Comparison of ENCODE assay signal across 8 cellular contexts in the genomic region with DNA sequence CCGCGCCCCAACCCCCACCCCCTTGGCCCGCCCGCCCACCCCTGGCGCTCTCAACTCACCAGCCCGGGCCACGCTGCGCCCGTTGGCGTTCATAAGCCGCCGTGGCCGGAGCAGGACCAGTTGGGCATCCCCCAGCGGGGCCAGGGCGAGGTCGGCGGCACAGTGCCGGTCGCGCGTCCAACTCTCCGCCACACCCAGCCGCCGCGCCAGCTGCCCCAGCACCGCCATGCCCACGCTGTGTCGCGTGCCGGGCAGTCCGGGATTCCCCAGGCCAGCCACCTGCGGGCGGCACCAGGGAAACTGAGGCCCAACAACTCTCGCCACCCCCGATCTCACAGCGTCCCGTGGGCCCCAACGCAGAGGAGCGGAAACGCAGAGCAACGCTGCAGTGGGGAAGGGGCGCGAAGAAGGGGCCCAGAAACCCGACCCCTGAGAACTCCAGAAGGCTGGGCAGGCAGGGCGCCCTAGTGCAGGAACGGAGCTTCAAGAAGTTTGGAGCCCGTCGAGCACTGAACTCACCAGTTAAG. TPM values are rescaled to one million over a fixed set of nuclear protein-coding genes. Genes with fewer than 3 reads are reported as not detected.
A peak's percentile ranks its signal among the peaks of the same experiment; 100 is the strongest.
DNase-seq lines count a peak whose midpoint lies in the region; ATAC-seq, FAIRE-seq and TF ChIP-seq lines count a peak whose summit lies in the region.

No MANE protein-coding gene starts in this region.

- DNase-seq in H54 (ENCODE audit: insufficient read length, low spot score) (peak; percentile 56), activated B cell treated with CpG ODN at 0.5 μM for 24 hours (peak; percentile 29), Right ventricle myocardium superior (peak; percentile 56), retinal pigment epithelial cell (ENCODE audit: low read depth) (no peak), NAMALWA (ENCODE audit: low spot score) (no peak), NCI-H82 treated with DMSO at 0.1 percent for 48 hours (lab: John Stamatoyannopoulos, UW; ENCODE audit: unreplicated experiment) (no peak), NCI-H2171 (lab: John Stamatoyannopoulos, UW) (no peak)

- H3K4me3 Mint-ChIP-seq in activated B cell treated with CpG ODN at 0.5 μM for 24 hours = peak overlapping the region; percentile 100

- peak overlapping the region; percentile 68 for H3K27ac ChIP-seq in C4-2B

- H3K4me1 Mint-ChIP-seq in activated B cell treated with CpG ODN at 0.5 μM for 24 hours = peaks cover 19% of the 10 kb centered on the region

- CTCF ChIA-PET in activated B cell treated with CpG ODN at 0.5 μM for 24 hours (lab: Charles Lee) = interaction anchor here (1.1 to 2.0 kb wide), 3 partner anchors 20 to 155 kb away, joined by 3 to 9 read pairs (median 5); a partner anchor contains a TSS

- peaks cover 3% of the 10 kb centered on the region for H3K36me3 Mint-ChIP-seq in activated B cell treated with CpG ODN at 0.5 μM for 24 hours (ENCODE audit: low read depth)

- H3K27ac Mint-ChIP-seq in activated B cell treated with CpG ODN at 0.5 μM for 24 hours = peak overlapping the region; percentile 92

- no peak for FAIRE-seq in H54 (lab: Jason Lieb, UNC)

- H3K9me3 Mint-ChIP-seq in activated B cell treated with CpG ODN at 0.5 μM for 24 hours = no peaks in the 10 kb centered on the region

- no peaks in the 10 kb centered on the region for H3K27me3 Mint-ChIP-seq in activated B cell treated with CpG ODN at 0.5 μM for 24 hours

- ATAC-seq in activated B cell treated with CpG ODN at 0.5 μM for 24 hours (ENCODE audit: low read depth) (no peak), Right ventricle myocardium superior (ENCODE audit: poor library complexity) (peak; percentile 21)

- TF ChIP-seq CTCF in C4-2B (conservative IDR thresholded peaks at IDR 0.05) = no peak
- TF ChIP-seq CTCF in activated B cell treated with CpG ODN at 0.5 μM for 24 hours (IDR thresholded peaks at IDR 0.05) = no peak
- no peak for TF ChIP-seq CTCF in retinal pigment epithelial cell (conservative IDR thresholded peaks at IDR 0.05; ENCODE audit: low read depth, low read length)

- POLR2A ChIA-PET in activated B cell treated with CpG ODN at 0.5 μM for 24 hours (lab: Charles Lee) = interaction anchor here (0.6 to 1.4 kb wide), 7 partner anchors 8 to 1000 kb away, joined by 3 to 13 read pairs (median 4); a partner anchor contains a TSS

- TF ChIP-seq POLR2A in H54 (IDR thresholded peaks at IDR 0.05; ENCODE audit: low read depth, low read length) = no peak

- intact Hi-C loops in activated B cell treated with CpG ODN at 0.5 μM for 24 hours (cut with micrococcal nuclease) = loop anchor here (1.0 to 2.0 kb wide), 7 partner anchors 16 to 264 kb away; a partner anchor contains a TSS
- intact Hi-C loops in Right ventricle myocardium superior (cut with DNase I) = loop anchor here (5.0 to 10.0 kb wide), 2 partner anchors 103 to 220 kb away; a partner anchor contains a TSS

- H3K4me3 ChIP-seq in retinal pigment epithelial cell (ENCODE audit: low read length) = peak overlapping the region; percentile 88

RNA-seq across cellular contexts. Expression of a gene that starts 0.5 kb away (rescaled TPM):
- total RNA-seq in activated B cell treated with CpG ODN at 0.5 μM for 24 hours (12.7 and 13.8 TPM in 2 replicates), Right ventricle myocardium superior (13.3 TPM)

RNA-seq across cellular contexts. Expression of a gene that starts 0.9 kb away (rescaled TPM):
- total RNA-seq in activated B cell treated with CpG ODN at 0.5 μM for 24 hours = not detected in 2 replicates
- total RNA-seq in Right ventricle myocardium superior = 0.48 TPM

RNA-seq across cellular contexts. Expression of a gene that starts 8.2 kb away (rescaled TPM):
- not detected in 2 replicates for total RNA-seq in activated B cell treated with CpG ODN at 0.5 μM for 24 hours
- not detected for total RNA-seq in Right ventricle myocardium superior

RNA-seq across cellular contexts. Expression of a gene that starts 20.1 kb away (rescaled TPM):
- total RNA-seq in activated B cell treated with CpG ODN at 0.5 μM for 24 hours (13.8 and 15.1 TPM in 2 replicates), Right ventricle myocardium superior (3.3 TPM)

Comparison
In these comparisons a context has a peak if more than half of its experiments do, and no peak if none do; other contexts are left out.
1. DNase-seq: peak in H54 (single experiment), activated B cell treated with CpG ODN at 0.5 μM for 24 hours (single experiment) and Right ventricle myocardium superior (single experiment); none in retinal pigment epithelial cell (single experiment), NAMALWA (single experiment), NCI-H82 treated with DMSO at 0.1 percent for 48 hours (single experiment) and NCI-H2171 (single experiment).